8 cellular contexts compared by ENCODE assay signal in genomic region chr16:15642557-15643452, GRCh38. TPM values are rescaled to one million over a fixed set of nuclear protein-coding genes. Genes with fewer than 3 reads are reported as not detected.
DNase-seq lines count a peak whose midpoint lies in the region; ATAC-seq and TF ChIP-seq lines count a peak whose summit lies in the region.

Gene MARF1 (minus strand): TSS chr16:15643154. CDS start chr16:15639233, 3,921 bp downstream.

- H3K36me3 ChIP-seq in muscle layer of colon (ENCODE audit: insufficient read depth, low read length): peaks cover 10% of the 10 kb centered on the region

- no peaks in the 10 kb centered on the region for H3K27me3 ChIP-seq in muscle layer of colon (ENCODE audit: control insufficient read depth in 1 of 2, insufficient read depth in 2 of 2, low read length in 2 of 2)

- peaks cover 40% of the 10 kb centered on the region for H3K36me3 Mint-ChIP-seq in activated T-cell treated with anti-CD3 and anti-CD28 coated beads, Interleukin-2, amount 50 U/mL, for 24 hours (ENCODE audit: low read depth)

- no peaks in the 10 kb centered on the region for H3K9me3 ChIP-seq in muscle layer of colon (ENCODE audit: low read length)

- peak; percentile 96 for DNase-seq in DMS53 (lab: John Stamatoyannopoulos, UW)
- peak; percentile 84 for DNase-seq in KG1 (lab: John Stamatoyannopoulos, UW)
- DNase-seq in activated T-cell treated with anti-CD3 and anti-CD28 coated beads, Interleukin-2, amount 50 U/mL, for 24 hours: peak; percentile 99
- DNase-seq in erythroblast (lab: John Stamatoyannopoulos, UW): peak; percentile 98 to 99
- DNase-seq in stimulated activated CD8-positive, alpha-beta memory T cell treated with anti-CD3 and anti-CD28 coated beads, Interleukin-7, amount 100 ng/mL, for 1 hour (ENCODE audit: low read depth in 2 of 2): peak; percentile 98 to 100

- H3K4me3 Mint-ChIP-seq in activated T-cell treated with anti-CD3 and anti-CD28 coated beads, Interleukin-2, amount 50 U/mL, for 24 hours: peak within 1 kb of the TSS; percentile 88

- H3K9ac ChIP-seq in muscle layer of colon (ENCODE audit: low read length): peak within 1 kb of the TSS; percentile 96

- peak within 1 kb of the TSS; percentile 99 for H3K27ac Mint-ChIP-seq in activated T-cell treated with anti-CD3 and anti-CD28 coated beads, Interleukin-2, amount 50 U/mL, for 24 hours

- peak within 1 kb of the TSS; percentile 98 for H3K27ac ChIP-seq in muscle layer of colon (ENCODE audit: low read depth, low read length)

- peak; percentile 95 for TF ChIP-seq POLR2A in erythroblast (IDR thresholded peaks at IDR 0.05; ENCODE audit: low read length)

- H3K27me3 Mint-ChIP-seq in activated T-cell treated with anti-CD3 and anti-CD28 coated beads, Interleukin-2, amount 50 U/mL, for 24 hours: no peaks in the 10 kb centered on the region

- H3K4me3 ChIP-seq in muscle layer of colon (ENCODE audit: low read depth in 1 of 2, low read length in 2 of 2): peak within 1 kb of the TSS; percentile 79 to 97

- peak; percentile 57 for ATAC-seq in GM21723 (IDR thresholded peaks at IDR 0.05; ENCODE audit: unreplicated experiment)

- no peaks in the 10 kb centered on the region for H3K9me3 Mint-ChIP-seq in activated T-cell treated with anti-CD3 and anti-CD28 coated beads, Interleukin-2, amount 50 U/mL, for 24 hours

- H3K4me1 Mint-ChIP-seq in activated T-cell treated with anti-CD3 and anti-CD28 coated beads, Interleukin-2, amount 50 U/mL, for 24 hours (ENCODE audit: low read depth): peaks cover 60% of the 10 kb centered on the region

- H3K4me1 ChIP-seq in muscle layer of colon (ENCODE audit: insufficient read depth, low read length): peaks cover 28% of the 10 kb centered on the region

TF ChIP-seq in PFSK-1, 5 proteins besides CTCF, POLR2A, EP300 and RAD21:
- TF ChIP-seq, protein P1, sequence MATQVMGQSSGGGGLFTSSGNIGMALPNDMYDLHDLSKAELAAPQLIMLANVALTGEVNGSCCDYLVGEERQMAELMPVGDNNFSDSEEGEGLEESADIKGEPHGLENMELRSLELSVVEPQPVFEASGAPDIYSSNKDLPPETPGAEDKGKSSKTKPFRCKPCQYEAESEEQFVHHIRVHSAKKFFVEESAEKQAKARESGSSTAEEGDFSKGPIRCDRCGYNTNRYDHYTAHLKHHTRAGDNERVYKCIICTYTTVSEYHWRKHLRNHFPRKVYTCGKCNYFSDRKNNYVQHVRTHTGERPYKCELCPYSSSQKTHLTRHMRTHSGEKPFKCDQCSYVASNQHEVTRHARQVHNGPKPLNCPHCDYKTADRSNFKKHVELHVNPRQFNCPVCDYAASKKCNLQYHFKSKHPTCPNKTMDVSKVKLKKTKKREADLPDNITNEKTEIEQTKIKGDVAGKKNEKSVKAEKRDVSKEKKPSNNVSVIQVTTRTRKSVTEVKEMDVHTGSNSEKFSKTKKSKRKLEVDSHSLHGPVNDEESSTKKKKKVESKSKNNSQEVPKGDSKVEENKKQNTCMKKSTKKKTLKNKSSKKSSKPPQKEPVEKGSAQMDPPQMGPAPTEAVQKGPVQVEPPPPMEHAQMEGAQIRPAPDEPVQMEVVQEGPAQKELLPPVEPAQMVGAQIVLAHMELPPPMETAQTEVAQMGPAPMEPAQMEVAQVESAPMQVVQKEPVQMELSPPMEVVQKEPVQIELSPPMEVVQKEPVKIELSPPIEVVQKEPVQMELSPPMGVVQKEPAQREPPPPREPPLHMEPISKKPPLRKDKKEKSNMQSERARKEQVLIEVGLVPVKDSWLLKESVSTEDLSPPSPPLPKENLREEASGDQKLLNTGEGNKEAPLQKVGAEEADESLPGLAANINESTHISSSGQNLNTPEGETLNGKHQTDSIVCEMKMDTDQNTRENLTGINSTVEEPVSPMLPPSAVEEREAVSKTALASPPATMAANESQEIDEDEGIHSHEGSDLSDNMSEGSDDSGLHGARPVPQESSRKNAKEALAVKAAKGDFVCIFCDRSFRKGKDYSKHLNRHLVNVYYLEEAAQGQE (IDR thresholded peaks at IDR 0.05; ENCODE audit: insufficient read depth in 1 of 2, low read depth in 2 of 2, low read length in 2 of 2): 0 out of 4 replicates have a peak, but pooled peaks of 1 of the 2 experiments have one; percentile 4
- TF ChIP-seq SIN3A (IDR thresholded peaks at IDR 0.05; ENCODE audit: borderline replicate concordance, insufficient read depth, low read length) (peak; percentile 94; the same call in 1 of the 2 replicates), FOXP2 (optimal IDR thresholded peaks at IDR 0.05; ENCODE audit: borderline replicate concordance, extremely low read depth, extremely low read length, insufficient read depth) (no peak), POLR2AphosphoS5 (IDR thresholded peaks at IDR 0.05; ENCODE audit: low read depth, low read length) (peak; percentile 97), TAF1 (IDR thresholded peaks at IDR 0.05; ENCODE audit: borderline replicate concordance, insufficient read depth, low read length) (peak; percentile 63; the same call in 1 of the 2 replicates)
TF ChIP-seq in PFSK-1: peak in this region for 4.

RNA-seq across cellular contexts. Expression of gene MARF1, which starts in this region (rescaled TPM):
- 17.3 TPM for polyA plus RNA-seq in PFSK-1 (2012; ENCODE audit: insufficient read length, low read depth)

Comparison
In these comparisons a context has a peak if more than half of its experiments do, and no peak if none do; other contexts are left out.
1. Peak in every context shown above with its lines: DNase-seq, ATAC-seq, H3K4me3 ChIP-seq and H3K27ac ChIP-seq.